Comparison of ENCODE assay signal across 2 cellular contexts in the genomic region with DNA sequence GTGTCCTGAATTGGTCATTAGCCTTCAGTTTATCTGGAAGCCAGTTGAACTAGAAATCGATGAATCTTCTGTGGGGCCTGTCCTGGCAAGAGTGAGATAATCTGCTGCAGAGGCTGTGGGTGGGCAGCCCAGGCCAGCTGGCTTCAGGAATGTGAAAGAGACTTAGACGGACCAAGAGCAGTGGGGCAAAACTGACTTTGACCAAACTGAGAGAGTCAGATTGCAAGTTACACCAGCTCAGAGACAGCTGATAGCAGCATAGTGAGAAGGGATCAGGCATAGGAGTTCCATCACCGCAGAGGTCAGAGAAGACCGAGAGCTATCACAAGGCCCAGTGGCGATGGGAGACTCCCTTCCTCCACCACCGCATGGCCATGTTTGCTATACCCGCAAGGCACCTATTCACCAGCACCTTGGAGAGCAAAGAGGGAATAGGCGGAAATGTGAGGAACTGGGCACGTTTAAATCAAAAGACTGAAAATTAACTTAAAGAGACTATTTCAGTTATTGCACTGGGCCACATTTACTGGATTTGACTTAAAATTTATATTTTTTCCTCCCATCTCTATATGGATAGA.
TF ChIP-seq lines count a peak whose summit lies in the region.

No MANE protein-coding gene starts in this region.

TF ChIP-seq in SK-N-SH, 30 proteins besides CTCF, POLR2A, EP300 and RAD21 (continued from another document):
- TF ChIP-seq, protein P1, sequence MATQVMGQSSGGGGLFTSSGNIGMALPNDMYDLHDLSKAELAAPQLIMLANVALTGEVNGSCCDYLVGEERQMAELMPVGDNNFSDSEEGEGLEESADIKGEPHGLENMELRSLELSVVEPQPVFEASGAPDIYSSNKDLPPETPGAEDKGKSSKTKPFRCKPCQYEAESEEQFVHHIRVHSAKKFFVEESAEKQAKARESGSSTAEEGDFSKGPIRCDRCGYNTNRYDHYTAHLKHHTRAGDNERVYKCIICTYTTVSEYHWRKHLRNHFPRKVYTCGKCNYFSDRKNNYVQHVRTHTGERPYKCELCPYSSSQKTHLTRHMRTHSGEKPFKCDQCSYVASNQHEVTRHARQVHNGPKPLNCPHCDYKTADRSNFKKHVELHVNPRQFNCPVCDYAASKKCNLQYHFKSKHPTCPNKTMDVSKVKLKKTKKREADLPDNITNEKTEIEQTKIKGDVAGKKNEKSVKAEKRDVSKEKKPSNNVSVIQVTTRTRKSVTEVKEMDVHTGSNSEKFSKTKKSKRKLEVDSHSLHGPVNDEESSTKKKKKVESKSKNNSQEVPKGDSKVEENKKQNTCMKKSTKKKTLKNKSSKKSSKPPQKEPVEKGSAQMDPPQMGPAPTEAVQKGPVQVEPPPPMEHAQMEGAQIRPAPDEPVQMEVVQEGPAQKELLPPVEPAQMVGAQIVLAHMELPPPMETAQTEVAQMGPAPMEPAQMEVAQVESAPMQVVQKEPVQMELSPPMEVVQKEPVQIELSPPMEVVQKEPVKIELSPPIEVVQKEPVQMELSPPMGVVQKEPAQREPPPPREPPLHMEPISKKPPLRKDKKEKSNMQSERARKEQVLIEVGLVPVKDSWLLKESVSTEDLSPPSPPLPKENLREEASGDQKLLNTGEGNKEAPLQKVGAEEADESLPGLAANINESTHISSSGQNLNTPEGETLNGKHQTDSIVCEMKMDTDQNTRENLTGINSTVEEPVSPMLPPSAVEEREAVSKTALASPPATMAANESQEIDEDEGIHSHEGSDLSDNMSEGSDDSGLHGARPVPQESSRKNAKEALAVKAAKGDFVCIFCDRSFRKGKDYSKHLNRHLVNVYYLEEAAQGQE (IDR thresholded peaks at IDR 0.05; ENCODE audit: low read depth, low read length): peak; percentile 86
TF ChIP-seq in SK-N-SH: peak in this region for 1.

TF ChIP-seq in SK-N-SH treated with all-trans-retinoic acid at 6 μM for 48 hours, 23 proteins besides CTCF, POLR2A, EP300 and RAD21 (continued from another document):
- TF ChIP-seq, protein P2, sequence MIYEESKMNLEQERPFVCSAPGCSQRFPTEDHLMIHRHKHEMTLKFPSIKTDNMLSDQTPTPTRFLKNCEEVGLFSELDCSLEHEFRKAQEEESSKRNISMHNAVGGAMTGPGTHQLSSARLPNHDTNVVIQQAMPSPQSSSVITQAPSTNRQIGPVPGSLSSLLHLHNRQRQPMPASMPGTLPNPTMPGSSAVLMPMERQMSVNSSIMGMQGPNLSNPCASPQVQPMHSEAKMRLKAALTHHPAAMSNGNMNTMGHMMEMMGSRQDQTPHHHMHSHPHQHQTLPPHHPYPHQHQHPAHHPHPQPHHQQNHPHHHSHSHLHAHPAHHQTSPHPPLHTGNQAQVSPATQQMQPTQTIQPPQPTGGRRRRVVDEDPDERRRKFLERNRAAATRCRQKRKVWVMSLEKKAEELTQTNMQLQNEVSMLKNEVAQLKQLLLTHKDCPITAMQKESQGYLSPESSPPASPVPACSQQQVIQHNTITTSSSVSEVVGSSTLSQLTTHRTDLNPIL (CRISPR knock-in tag; IDR thresholded peaks at IDR 0.05; ENCODE audit: low read depth): no peak
- TF ChIP-seq ZC3H10 (CRISPR knock-in tag; IDR thresholded peaks at IDR 0.05): no peak
